8 cellular contexts compared by ENCODE assay signal in the genomic region with DNA sequence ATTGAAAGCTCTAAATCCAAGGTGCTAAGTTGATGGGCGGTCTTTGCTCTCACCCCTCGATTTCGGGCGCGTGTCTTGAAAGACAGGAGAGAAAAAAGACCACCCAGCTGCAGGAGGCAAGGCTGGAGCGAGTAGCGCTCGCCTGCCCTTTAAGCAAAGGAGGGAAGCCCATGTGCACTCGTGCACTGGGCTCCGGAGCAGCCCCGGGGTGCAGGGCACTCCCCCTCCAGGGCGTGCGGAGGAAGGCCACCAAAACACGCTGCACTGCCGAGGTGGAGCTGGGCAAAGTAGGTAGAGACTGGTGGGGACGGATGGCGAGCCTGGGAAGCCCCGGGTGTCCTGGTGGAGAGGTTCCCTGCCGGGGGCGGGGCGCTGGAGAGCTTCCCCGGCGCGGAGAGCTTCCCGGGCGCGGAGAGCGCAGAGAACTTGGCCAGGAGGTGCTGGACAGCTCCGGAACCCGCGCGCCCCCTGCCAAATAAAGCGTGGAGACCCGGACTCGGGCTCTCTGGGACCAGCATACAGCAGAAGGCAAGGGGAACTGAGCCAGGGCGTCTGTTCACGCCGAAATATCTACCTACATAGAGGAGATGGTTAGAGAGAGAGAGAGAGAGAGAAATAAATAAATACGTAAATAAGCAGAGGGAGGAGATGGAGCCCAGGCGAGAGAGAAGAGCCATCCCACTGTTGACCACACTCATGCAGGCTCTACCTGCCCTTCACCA. TPM values are rescaled to one million over a fixed set of nuclear protein-coding genes. Genes with fewer than 3 reads are reported as not detected.
DNase-seq lines count a peak whose midpoint lies in the region; ATAC-seq and TF ChIP-seq lines count a peak whose summit lies in the region.

No MANE protein-coding gene starts in this region.

- H3K27ac Mint-ChIP-seq in CD8-positive, alpha-beta T cell: peak overlapping the region; percentile 77

- peak; percentile 44 for TF ChIP-seq CTCF in CD8-positive, alpha-beta T cell (IDR thresholded peaks at IDR 0.05)
- TF ChIP-seq CTCF in foreskin fibroblast (IDR thresholded peaks at IDR 0.05; ENCODE audit: low read depth, low read length): no peak
- no peak for TF ChIP-seq CTCF in omental fat pad (IDR thresholded peaks at IDR 0.05)
- TF ChIP-seq CTCF in uterus (IDR thresholded peaks at IDR 0.05): no peak

- H2AFZ ChIP-seq in GM23248: peak overlapping the region; percentile 78

- H3K9ac ChIP-seq in GM23248: no peak overlapping the region

- ATAC-seq in CD8-positive, alpha-beta T cell: peak; percentile 67
- ATAC-seq in omental fat pad (ENCODE audit: low FRiP score): peak; percentile 66

- POLR2A ChIA-PET in CD8-positive, alpha-beta T cell (lab: Charles Lee): interaction anchor here (0.9 to 4.9 kb wide), 12 partner anchors 9 to 108 kb away, joined by 3 to 41 read pairs (median 4); no protein-coding TSS in a partner anchor

- peaks cover 10% of the 10 kb centered on the region for H3K4me1 ChIP-seq in CD8-positive, alpha-beta T cell (ENCODE audit: insufficient read depth, low read length)
- peaks cover 5% of the 10 kb centered on the region; the same call in 1 of the 2 replicates for H3K4me1 ChIP-seq in GM23248 (ENCODE audit: insufficient read depth)
- H3K4me1 ChIP-seq in uterus: peaks cover 0 to 8% of the 10 kb centered on the region in 2 donors

- H3K27me3 ChIP-seq in CD8-positive, alpha-beta T cell (ENCODE audit: insufficient read depth, low read length): no peaks in the 10 kb centered on the region
- H3K27me3 ChIP-seq in GM23248 (replicated peaks; ENCODE audit: insufficient read depth) (peaks cover 52% of the 10 kb centered on the region), uterus (peaks cover 0 to 23% of the 10 kb centered on the region in 2 donors)

- no peaks in the 10 kb centered on the region for H3K36me3 ChIP-seq in CD8-positive, alpha-beta T cell (ENCODE audit: insufficient read depth, low read length)
- H3K36me3 ChIP-seq in GM23248 (ENCODE audit: low read depth) (no peaks in the 10 kb centered on the region), uterus (no peaks in the 10 kb centered on the region)

- no peak for TF ChIP-seq POLR2A in uterus (IDR thresholded peaks at IDR 0.05)

- in situ Hi-C loops in GM23248 (cut with MboI): no loop called here

- peak overlapping the region; percentile 69 for H3K4me3 ChIP-seq in CD8-positive, alpha-beta T cell (ENCODE audit: low read depth, low read length)
- H3K4me3 ChIP-seq in GM23248 (peak overlapping the region; percentile 70), foreskin fibroblast (ENCODE audit: low read depth in 1 of 2, low read length in 2 of 2) (peak overlapping the region; percentile 43 to 53), uterus (peak overlapping the region; percentile 34 to 45)

- CTCF ChIA-PET in CD8-positive, alpha-beta T cell (lab: Charles Lee): interaction anchor here (0.6 to 10.1 kb wide), 25 partner anchors 9 to 876 kb away, joined by 3 to 151 read pairs (median 4); no protein-coding TSS in a partner anchor

- H3K9me3 ChIP-seq in CD8-positive, alpha-beta T cell (ENCODE audit: low read length): no peaks in the 10 kb centered on the region
- H3K9me3 ChIP-seq in GM23248 (ENCODE audit: low read depth) (no peaks in the 10 kb centered on the region), uterus (no peaks in the 10 kb centered on the region)

- peaks cover 27% of the 10 kb centered on the region for H3K9me3 Mint-ChIP-seq in CD8-positive, alpha-beta T cell

- H3K36me3 Mint-ChIP-seq in CD8-positive, alpha-beta T cell: peaks cover 42% of the 10 kb centered on the region

- no peaks in the 10 kb centered on the region for H3K79me2 ChIP-seq in GM23248 (ENCODE audit: insufficient read depth)

- H3F3A ChIP-seq in GM23248 (ENCODE audit: insufficient read depth): no peaks in the 10 kb centered on the region

- no peaks in the 10 kb centered on the region for H4K20me1 ChIP-seq in GM23248 (ENCODE audit: insufficient read depth)

- peak overlapping the region; percentile 59 for H3K27ac ChIP-seq in CD8-positive, alpha-beta T cell (ENCODE audit: low read depth, low read length)
- H3K27ac ChIP-seq in GM23248 (no peak overlapping the region), uterus (no peak overlapping the region)

- DNase-seq in CD8-positive, alpha-beta T cell: peak; percentile 24 to 74 (median 51)
- peak; percentile 49 for DNase-seq in GM23248
- DNase-seq in NCI-H69 (lab: John Stamatoyannopoulos, UW): peak; percentile 91
- peak; percentile 28 for DNase-seq in activated T-helper 9 cell treated with anti-CD3 and anti-CD28 coated beads, Interleukin-2, amount 50 U/mL, for 16 hours (ENCODE audit: low read depth)
- peak; percentile 10 to 59 for DNase-seq in foreskin fibroblast
- DNase-seq in omental fat pad (ENCODE audit: low spot score): peak; percentile 31
- no peak for DNase-seq in uterus
- no peak for DNase-seq in cerebellar nuclear complex (lab: John Stamatoyannopoulos, UW)

- H3K4me1 Mint-ChIP-seq in CD8-positive, alpha-beta T cell (ENCODE audit: low read depth): peaks cover 21% of the 10 kb centered on the region

- H3K27me3 Mint-ChIP-seq in CD8-positive, alpha-beta T cell (ENCODE audit: low read depth): peaks cover 2% of the 10 kb centered on the region

- H3K4me2 ChIP-seq in GM23248 (ENCODE audit: unreplicated experiment): peak overlapping the region; percentile 60

- H3K4me3 Mint-ChIP-seq in CD8-positive, alpha-beta T cell: peak overlapping the region; percentile 98

- 1 to 4% methylated on average over 18 to 40 of the region's 40 CpGs for WGBS in GM23248 (ENCODE audit: low coverage in 1 of 2, low lambda C conversion rate in 2 of 2, missing lambda C conversion rate in 2 of 2), 2 experiments

- H3K9me2 ChIP-seq in GM23248 (ENCODE audit: insufficient read depth): no peaks in the 10 kb centered on the region

- intact Hi-C loops in CD8-positive, alpha-beta T cell (cut with DNase I, micrococcal nuclease): loop anchor here (1.0 to 2.0 kb wide), 5 partner anchors 52 to 102 kb away; no protein-coding TSS in a partner anchor
- intact Hi-C loops in uterus (cut with DNase I; ENCODE audit: low total_unique reads): no loop called here

RNA-seq across cellular contexts. Expression of gene NELL2, which starts 0.6 kb away (rescaled TPM):
- 100 to 1,000 TPM; 384 to 390 TPM for total RNA-seq in CD8-positive, alpha-beta T cell
- not detected in 2 replicates for total RNA-seq in GM23248 (2014; rRNA removed; shearing (Covaris generic))
- polyA plus RNA-seq in GM23248 (2016; fragmentation: Nextera tagmentation; extraction: Ambion mirVana): not detected in 2 replicates
- total RNA-seq in omental fat pad (10 to 100 TPM in 2 of 4 donors, 1 to 10 TPM in 2; 1.1 to 22.9 (median 15.6) TPM), uterus (10 to 100 TPM in 1 of 4 donors, 1 to 10 TPM in 1, under 1 TPM in 1, not detected in 1; 0.29 to 34.6 (median 1.3) TPM)

Comparison
In these comparisons a context has a peak if more than half of its experiments do, and no peak if none do; other contexts are left out.
1. DNase-seq: peak in CD8-positive, alpha-beta T cell (7 of 7), GM23248 (single experiment), NCI-H69 (single experiment), activated T-helper 9 cell treated with anti-CD3 and anti-CD28 coated beads, Interleukin-2, amount 50 U/mL, for 16 hours (single experiment), foreskin fibroblast (2 of 2) and omental fat pad (single experiment); none in uterus (0 of 2) and cerebellar nuclear complex (0 of 2).
2. RNA of gene NELL2, which starts 0.6 kb away (total RNA-seq): 384 to 390 TPM in CD8-positive, alpha-beta T cell; 1.1 to 22.9 TPM in omental fat pad, 0.29 to 34.6 TPM in uterus and not detected in GM23248; every median in the first group is over 10 times any median in the second.
3. Peak in every context shown above with its lines, with median percentiles within 50 percentile points of each other: H3K4me3 ChIP-seq.